ENCODE assay signal across 8 cellular contexts in the genomic region with DNA sequence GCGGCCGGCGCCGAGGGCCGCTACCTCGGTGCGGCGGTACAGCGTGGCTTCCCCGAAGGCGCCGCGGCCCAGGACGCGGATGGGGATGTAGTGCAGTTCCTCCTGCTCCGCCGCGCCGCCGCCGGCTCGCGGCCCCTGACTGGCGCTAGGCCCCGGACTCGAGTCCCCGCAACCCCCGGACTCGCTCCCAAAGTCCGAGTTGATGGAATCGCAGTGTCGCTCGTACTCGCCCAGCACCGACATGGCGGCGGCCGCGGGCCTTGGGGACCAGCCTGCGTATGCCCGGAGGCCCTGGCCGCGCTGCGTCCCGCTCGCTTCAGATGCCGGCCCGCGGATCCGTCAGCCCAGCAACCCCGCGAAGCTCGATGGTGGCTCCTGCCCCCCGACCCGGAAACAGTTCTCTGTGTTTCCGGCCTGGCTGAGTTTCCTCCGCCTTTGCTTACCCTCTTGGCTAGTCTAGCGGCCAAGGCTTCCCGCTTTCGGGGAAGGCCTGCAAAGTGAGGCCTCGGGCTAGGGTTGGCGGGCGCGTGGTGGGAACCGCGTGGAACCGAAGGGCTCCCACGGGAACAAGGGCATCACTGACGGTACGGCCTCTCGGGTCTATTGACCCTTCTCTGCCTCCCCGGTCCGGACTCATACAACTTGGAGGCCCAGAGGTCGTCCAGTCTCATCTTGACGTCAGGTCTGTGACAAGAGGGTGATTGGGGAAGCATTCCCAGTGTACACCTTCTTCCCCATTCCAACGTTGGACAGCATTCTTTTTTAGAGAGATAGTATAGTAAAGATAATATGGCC. TPM values are rescaled to one million over a fixed set of nuclear protein-coding genes. Genes with fewer than 3 reads are reported as not detected.
DNase-seq lines count a peak whose midpoint lies in the region; ATAC-seq and TF ChIP-seq lines count a peak whose summit lies in the region.

Gene NEK9, minus strand, starts transcription at position 370 of the 795 bp plus-strand sequence. Its CDS starts 127 bp downstream, at position 243.

- H3K9me3 Mint-ChIP-seq in T-cell (no peaks in the 10 kb centered on the region), progenitor cell of endocrine pancreas (ENCODE audit: low read depth) (no peaks in the 10 kb centered on the region)

- intact Hi-C loops in heart left ventricle (cut with DNase I) = loop anchor here in 3 of 10 donors (5.0 to 10.0 kb wide), 2 partner anchors 50 to 298 kb away; partner anchors contain the start of genes TMED10 (in 2 of the 3) and JDP2 (in 1 of the 3)
- intact Hi-C loops in upper lobe of right lung (cut with DNase I) = no loop called here

- ATAC-seq in HG02763 (IDR thresholded peaks at IDR 0.05; ENCODE audit: unreplicated experiment) = peak; percentile 83
- ATAC-seq in T-cell (replicated peaks in 1 of 4) = peak; percentile 90 to 93 (median 92)
- peak; percentile 94 to 96 (median 96) for ATAC-seq in heart left ventricle
- peak; percentile 97 for ATAC-seq in upper lobe of right lung

- CTCF ChIA-PET in T-cell (lab: Charles Lee) = interaction anchor here in 1 of 2 donors (0.5 to 1.6 kb wide), 8 partner anchors 9 to 266 kb away, joined by 3 to 14 read pairs (median 3); no protein-coding TSS in a partner anchor

- POLR2A ChIA-PET in T-cell (lab: Charles Lee) = interaction anchor here (0.5 to 1.5 kb wide), 6 partner anchors 50 to 473 kb away, joined by 3 to 7 read pairs (median 4); no protein-coding TSS in a partner anchor

- DNase-seq in GM12864 (ENCODE audit: low read depth) (peak; percentile 70), NCI-H1436 (lab: John Stamatoyannopoulos, UW) (peak; percentile 80), T-cell (peak; percentile 77 to 93 (median 87)), heart left ventricle (peak; percentile 93 to 94 (median 93)), progenitor cell of endocrine pancreas (ENCODE audit: low spot score, unreplicated experiment) (peak; percentile 69), upper lobe of right lung (peak; percentile 94)

- H3K27ac Mint-ChIP-seq in T-cell = peak within 1 kb of the TSS; percentile 96
- H3K27ac Mint-ChIP-seq in progenitor cell of endocrine pancreas = peak within 1 kb of the TSS; percentile 99

- WGBS in adipose tissue, 3 donors = 0 to 1% (median 0%) methylated on average over 71 to 76 of the region's 76 CpGs
- WGBS in heart left ventricle, 4 donors = 0 to 1% (median 0%) methylated on average over 42 to 76 of the region's 76 CpGs

- H3K4me3 Mint-ChIP-seq in T-cell = peak within 1 kb of the TSS; percentile 95 to 97 (median 96)
- peak within 1 kb of the TSS; percentile 92 for H3K4me3 Mint-ChIP-seq in progenitor cell of endocrine pancreas (ENCODE audit: low read depth)

- H3K4me3 ChIP-seq in GM12864 (ENCODE audit: low read depth, low read length) (peak within 1 kb of the TSS; percentile 75), heart left ventricle (peak within 1 kb of the TSS; percentile 57 to 96 (median 80)), upper lobe of right lung (peak within 1 kb of the TSS; percentile 82)

- no peaks in the 10 kb centered on the region for H3K9me3 ChIP-seq in heart left ventricle
- no peaks in the 10 kb centered on the region for H3K9me3 ChIP-seq in upper lobe of right lung

- H3K36me3 ChIP-seq in heart left ventricle (peaks cover 0 to 29% (median 16%) of the 10 kb centered on the region in 9 donors), upper lobe of right lung (peaks cover 10% of the 10 kb centered on the region)

- H3K27ac ChIP-seq in adipose tissue (ENCODE audit: low read depth, low read length) = peak within 1 kb of the TSS; percentile 97
- peak within 1 kb of the TSS; percentile 87 to 99 (median 97) for H3K27ac ChIP-seq in heart left ventricle
- H3K27ac ChIP-seq in upper lobe of right lung = peak within 1 kb of the TSS; percentile 98

- TF ChIP-seq CTCF in GM12864 (IDR thresholded peaks at IDR 0.05; ENCODE audit: low read depth, low read length, missing control alignments) (no peak), heart left ventricle (IDR thresholded peaks at IDR 0.05) (peak in 2 of 12 donors; percentile 11 to 14), progenitor cell of endocrine pancreas (IDR thresholded peaks at IDR 0.05; ENCODE audit: unreplicated experiment) (no peak), upper lobe of right lung (IDR thresholded peaks at IDR 0.05) (no peak)

- TF ChIP-seq POLR2A in heart left ventricle (IDR thresholded peaks at IDR 0.05) = peak in 1 of 2 donors; percentile 56

- no peaks in the 10 kb centered on the region for H3K27me3 ChIP-seq in heart left ventricle
- no peaks in the 10 kb centered on the region for H3K27me3 ChIP-seq in upper lobe of right lung

- H3K36me3 Mint-ChIP-seq in T-cell (peaks cover 6% of the 10 kb centered on the region), progenitor cell of endocrine pancreas (ENCODE audit: insufficient read depth) (peaks cover 2% of the 10 kb centered on the region)

- H3K4me1 Mint-ChIP-seq in T-cell (peaks cover 44 to 52% (median 45%) of the 10 kb centered on the region in 3 donors), progenitor cell of endocrine pancreas (ENCODE audit: low read depth) (peaks cover 19% of the 10 kb centered on the region)

- peaks cover 3 to 47% (median 29%) of the 10 kb centered on the region in 12 donors for H3K4me1 ChIP-seq in heart left ventricle
- H3K4me1 ChIP-seq in upper lobe of right lung = peaks cover 31% of the 10 kb centered on the region

- H3K27me3 Mint-ChIP-seq in T-cell (no peaks in the 10 kb centered on the region), progenitor cell of endocrine pancreas (no peaks in the 10 kb centered on the region)

RNA-seq across cellular contexts. Expression of gene NEK9, which starts in this region (rescaled TPM):
- 100 to 1,000 TPM in 3 of 5 donors, 10 to 100 TPM in 2; 78.9 to 121 (median 117) TPM for total RNA-seq in T-cell
- polyA plus RNA-seq in adipose tissue = 10 to 100 TPM; 15.9 to 37.8 (median 33.0) TPM
- total RNA-seq in heart left ventricle = 100 to 1,000 TPM in 4 of 9 donors, 10 to 100 TPM in 5; 69.0 to 114 (median 98.3) TPM
- 10 to 100 TPM; 40.1 to 41.3 TPM for polyA plus RNA-seq in heart left ventricle
- total RNA-seq in progenitor cell of endocrine pancreas = 97.1 and 100 TPM in 2 replicates
- total RNA-seq in upper lobe of right lung = 78.1 TPM

Comparison
In these comparisons a context has a peak if more than half of its experiments do, and no peak if none do; other contexts are left out.
1. Peak in every context shown above with its lines: DNase-seq, ATAC-seq, H3K4me3 ChIP-seq and H3K27ac ChIP-seq.